7 cellular contexts compared by ENCODE assay signal in the genomic region with DNA sequence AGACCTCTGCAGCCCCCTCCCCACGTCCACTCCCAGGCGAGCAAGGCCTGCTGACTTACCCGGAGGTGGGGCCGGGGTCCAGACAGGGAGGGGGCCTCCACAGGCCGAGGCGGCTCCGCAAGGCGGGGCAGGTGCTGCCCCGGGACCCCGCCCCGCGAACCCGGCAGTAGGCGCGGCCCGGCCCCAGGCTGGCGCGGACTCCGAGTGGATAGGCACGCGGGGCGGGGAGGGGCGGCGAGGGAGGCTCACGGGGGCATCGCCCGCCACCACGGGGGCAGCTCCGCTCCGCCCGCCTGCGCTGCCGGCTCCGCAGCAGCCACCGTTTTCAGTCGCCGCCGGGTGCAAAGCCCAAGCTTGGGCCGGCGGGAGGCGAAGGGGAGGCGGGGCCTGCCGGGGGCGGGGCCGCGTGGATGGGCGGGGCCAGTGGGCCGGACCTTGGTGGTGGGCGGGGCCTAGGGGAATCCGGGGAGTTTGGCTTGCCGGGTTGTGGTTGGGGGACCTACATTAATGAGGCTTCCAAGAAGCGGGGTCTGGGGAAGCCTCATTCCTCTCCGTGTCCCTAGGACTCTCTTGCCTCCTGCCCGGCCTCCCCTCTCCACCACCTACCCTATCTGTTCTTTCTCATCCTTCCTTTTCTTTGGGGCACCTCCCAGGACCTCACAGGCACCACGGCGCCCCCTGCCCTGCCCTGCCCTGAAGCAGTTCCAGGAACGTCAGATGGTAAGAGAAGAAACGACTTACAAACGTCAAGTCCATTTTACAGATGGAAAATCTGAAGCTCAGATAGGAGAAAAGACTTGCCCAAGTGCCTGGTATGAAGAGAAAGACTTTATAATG. TPM values are rescaled to one million over a fixed set of nuclear protein-coding genes. Genes with fewer than 3 reads are reported as not detected.
DNase-seq lines count a peak whose midpoint lies in the region; ATAC-seq, FAIRE-seq and TF ChIP-seq lines count a peak whose summit lies in the region.

Gene RIMS3, minus strand, starts transcription at position 348 of the 837 bp plus-strand sequence. CDS start 23,757 bp downstream, outside the sequence.

- peak; percentile 90 for DNase-seq in GM12892 (ENCODE audit: insufficient read length)
- DNase-seq in NCI-H1930 (lab: John Stamatoyannopoulos, UW) = peak; percentile 48 to 68
- peak; percentile 78 for DNase-seq in WERI-Rb-1
- peak; percentile 63 for DNase-seq in T47D (ENCODE audit: low read depth in 1 of 2, low spot score in 1 of 2)
- DNase-seq in islet precursor cell = peak; percentile 88
- peak; percentile 85 for DNase-seq in stimulated activated CD4-positive, alpha-beta T cell treated with anti-CD3 and anti-CD28 coated beads, Interleukin-15, amount 100 ng/mL, for 24 hours

- peak within 1 kb of the TSS; percentile 47 for H3K4me3 ChIP-seq in WERI-Rb-1 (ENCODE audit: low read depth, low read length)

- no peak for TF ChIP-seq POLR2A in GM12892 (IDR thresholded peaks at IDR 0.05; ENCODE audit: low read depth, low read length)

- in situ Hi-C loops in T47D (cut with HindIII; ENCODE audit: low pct_unique_long_range_greater_than_20kb, low sequenced_read_pairs) = no loop called here

- no peaks in the 10 kb centered on the region for H3K9me3 ChIP-seq in WERI-Rb-1 (ENCODE audit: severe bottlenecking)

- H3K27me3 ChIP-seq in WERI-Rb-1 (ENCODE audit: insufficient read depth, low read depth, severe bottlenecking) = no peaks in the 10 kb centered on the region

- peak; percentile 80 for ATAC-seq in HG02852 (IDR thresholded peaks at IDR 0.05; ENCODE audit: unreplicated experiment)

- TF ChIP-seq CTCF in WERI-Rb-1 (IDR thresholded peaks at IDR 0.05; ENCODE audit: low read depth, low read length) = peak; percentile 44

- H3K27ac ChIP-seq in WERI-Rb-1 = no peak within 1 kb of the TSS

- no peaks in the 10 kb centered on the region for H3K36me3 ChIP-seq in WERI-Rb-1

- peak; percentile 96 for FAIRE-seq in GM12892 (lab: Jason Lieb, UNC)

RNA-seq across cellular contexts. Expression of gene RIMS3, which starts in this region (rescaled TPM):
- polyA plus RNA-seq in GM12892 (2012; ENCODE audit: missing spikeins) = 0.21 TPM
